In genomic region chr20:35306931-35307517, GRCh38 we compare ENCODE assay signal across 1 cellular context.
TF ChIP-seq lines count a peak whose summit lies in the region.

No MANE protein-coding gene starts in this region.

TF ChIP-seq in WTC11, 78 proteins besides CTCF, POLR2A, EP300 and RAD21 (continued from another document):
- no peak for TF ChIP-seq ATF3 (CRISPR knock-in tag; conservative IDR thresholded peaks at IDR 0.05)
- TF ChIP-seq, protein P1, sequence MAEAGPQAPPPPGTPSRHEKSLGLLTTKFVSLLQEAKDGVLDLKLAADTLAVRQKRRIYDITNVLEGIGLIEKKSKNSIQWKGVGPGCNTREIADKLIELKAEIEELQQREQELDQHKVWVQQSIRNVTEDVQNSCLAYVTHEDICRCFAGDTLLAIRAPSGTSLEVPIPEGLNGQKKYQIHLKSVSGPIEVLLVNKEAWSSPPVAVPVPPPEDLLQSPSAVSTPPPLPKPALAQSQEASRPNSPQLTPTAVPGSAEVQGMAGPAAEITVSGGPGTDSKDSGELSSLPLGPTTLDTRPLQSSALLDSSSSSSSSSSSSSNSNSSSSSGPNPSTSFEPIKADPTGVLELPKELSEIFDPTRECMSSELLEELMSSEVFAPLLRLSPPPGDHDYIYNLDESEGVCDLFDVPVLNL (CRISPR knock-in tag; IDR thresholded peaks at IDR 0.05; ENCODE audit: borderline replicate concordance, low read depth): no peak
- TF ChIP-seq FOXK1 (CRISPR knock-in tag; IDR thresholded peaks at IDR 0.05): peak; percentile 58; the same call in 1 of the 2 replicates
- 0 out of 2 replicates have a peak, but pooled peaks have one; percentile 19 for TF ChIP-seq GABPB1 (CRISPR knock-in tag; IDR thresholded peaks at IDR 0.05)
- TF ChIP-seq NR2C2 (CRISPR knock-in tag; IDR thresholded peaks at IDR 0.05): no peak
- no peak for TF ChIP-seq NR1H2 (CRISPR knock-in tag; IDR thresholded peaks at IDR 0.05)
- no peak for TF ChIP-seq TEAD4 (CRISPR knock-in tag; IDR thresholded peaks at IDR 0.05)
TF ChIP-seq in WTC11: peak in this region for 4.
